Comparison of ENCODE assay signal across 8 cellular contexts in genomic region chr16:85570735-85571562, GRCh38. TPM values are rescaled to one million over a fixed set of nuclear protein-coding genes. Genes with fewer than 3 reads are reported as not detected.
DNase-seq lines count a peak whose midpoint lies in the region; ATAC-seq, FAIRE-seq and TF ChIP-seq lines count a peak whose summit lies in the region.

No MANE protein-coding gene starts in this region.

- DNase-seq in SIG-M5 treated with dmso at 0.1 percent for 504 hours (lab: John Stamatoyannopoulos, UW; ENCODE audit: unreplicated experiment): peak; percentile 92
- no peak for DNase-seq in kidney
- no peak for DNase-seq in 8988T
- no peak for DNase-seq in SJCRH30
- no peak for DNase-seq in anterior cingulate cortex (lab: John Stamatoyannopoulos, UW)
- no peak for DNase-seq in colonic mucosa

- H3K27ac ChIP-seq in kidney (ENCODE audit: low read depth in 2 of 2, low read length in 2 of 2): peak overlapping the region; percentile 87 to 88
- no peak overlapping the region for H3K27ac ChIP-seq in SJCRH30
- no peak overlapping the region for H3K27ac ChIP-seq in colonic mucosa

- peaks cover 0 to 2% of the 10 kb centered on the region in 2 donors for H3K36me3 ChIP-seq in kidney (ENCODE audit: control insufficient read depth in 1 of 2, insufficient read depth in 2 of 2, low read length in 2 of 2)
- no peaks in the 10 kb centered on the region for H3K36me3 ChIP-seq in SJCRH30
- no peaks in the 10 kb centered on the region for H3K36me3 ChIP-seq in colonic mucosa

- peak overlapping the region in 1 of 2 donors; percentile 17 for H3K9ac ChIP-seq in kidney (ENCODE audit: low read length in 2 of 2)
- H3K9ac ChIP-seq in colonic mucosa (ENCODE audit: low read depth in 2 of 2, low read length in 2 of 2): peak overlapping the region in 1 of 2 donors; percentile 73

- H3K4me3 ChIP-seq in kidney (ENCODE audit: low read length in 2 of 2) (no peak overlapping the region), SJCRH30 (no peak overlapping the region), colonic mucosa (no peak overlapping the region)

- TF ChIP-seq POLR2A in GM18505 (IDR thresholded peaks at IDR 0.05; ENCODE audit: borderline replicate concordance, extremely low read depth, insufficient read depth, insufficient read length): no peak

- peak; percentile 56 for ATAC-seq in GM18505 (IDR thresholded peaks at IDR 0.05; ENCODE audit: unreplicated experiment)
- peak; percentile 35 for ATAC-seq in HG02798 (IDR thresholded peaks at IDR 0.05; ENCODE audit: poor library complexity, unreplicated experiment)

- H3K9me3 ChIP-seq in kidney (ENCODE audit: control insufficient read depth in 1 of 2, low read length in 2 of 2) (no peaks in the 10 kb centered on the region), SJCRH30 (replicated peaks) (no peaks in the 10 kb centered on the region), colonic mucosa (no peaks in the 10 kb centered on the region)

- no peak for FAIRE-seq in kidney (lab: Jason Lieb, UNC)

- peaks cover 72 to 78% of the 10 kb centered on the region in 2 donors for H3K4me1 ChIP-seq in kidney (ENCODE audit: control insufficient read depth in 1 of 2, insufficient read depth in 1 of 2, low read depth in 1 of 2, low read length in 2 of 2)
- peaks cover 42% of the 10 kb centered on the region for H3K4me1 ChIP-seq in SJCRH30
- H3K4me1 ChIP-seq in colonic mucosa: peaks cover 58% of the 10 kb centered on the region

- no peaks in the 10 kb centered on the region for H3K27me3 ChIP-seq in SJCRH30
- H3K27me3 ChIP-seq in colonic mucosa: no peaks in the 10 kb centered on the region

- intact Hi-C loops in kidney (cut with DNase I): no loop called here
- intact Hi-C loops in colonic mucosa (cut with DNase I): loop anchor here (5.0 kb wide), 1 partner anchor 36 kb away; no protein-coding TSS in a partner anchor

- TF ChIP-seq CTCF in kidney (IDR thresholded peaks at IDR 0.05; ENCODE audit: borderline replicate concordance, extremely low read depth, insufficient read depth): no peak
- no peak for TF ChIP-seq CTCF in colonic mucosa (IDR thresholded peaks at IDR 0.05)

RNA-seq across cellular contexts. Expression of gene GSE1, which starts 42.2 kb away (rescaled TPM):
- total RNA-seq in kidney (92.8 TPM), colonic mucosa (100 to 1,000 TPM in 1 of 2 donors, 10 to 100 TPM in 1; 79.2 to 103 TPM)
- polyA plus RNA-seq in kidney (ENCODE audit: insufficient read depth, low read depth, low replicate concordance): 9.5 TPM
- 31.1 and 33.8 TPM in 2 replicates for total RNA-seq in SJCRH30 (2014; rRNA removed; shearing (Covaris generic))

Comparison
In these comparisons a context has a peak if more than half of its experiments do, and no peak if none do; other contexts are left out.
1. H3K27ac ChIP-seq: peak in kidney (2 of 2); none in SJCRH30 (single experiment) and colonic mucosa (single experiment).